24 cellular contexts compared by ENCODE assay signal in the genomic region with DNA sequence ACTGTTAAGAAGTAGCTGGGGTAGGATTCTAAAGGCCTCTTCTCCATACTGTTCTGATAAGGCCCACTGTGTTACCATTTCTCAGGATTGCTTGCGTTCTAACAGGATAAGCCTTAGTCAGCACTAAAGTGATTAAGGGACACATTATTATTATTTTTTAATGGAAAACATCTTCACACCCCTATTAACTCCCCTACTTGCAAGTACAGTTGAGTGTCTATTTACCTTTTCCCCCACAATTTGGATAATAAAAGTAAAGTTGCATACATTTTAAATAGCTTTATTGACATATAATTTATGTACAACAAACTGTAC. TPM values are rescaled to one million over a fixed set of nuclear protein-coding genes. Genes with fewer than 3 reads are reported as not detected.
DNase-seq lines count a peak whose midpoint lies in the region; ATAC-seq and TF ChIP-seq lines count a peak whose summit lies in the region.
"Had no signal": no experiment of that assay in that cellular context is flagged by ENCODE, and none has a peak within 500 bp of the region (broad histone marks: within the 10 kb centered on the region; RNA-seq: fewer than 3 reads in every experiment).

No MANE protein-coding gene starts in this region.

- H3K4me1 Mint-ChIP-seq in activated CD8-positive, alpha-beta T cell treated with anti-CD3 and anti-CD28 coated beads for 36 hours (ENCODE audit: low read depth), result peaks cover 68% of the 10 kb centered on the region
- peaks cover 42% of the 10 kb centered on the region for H3K4me1 Mint-ChIP-seq in activated CD8-positive, alpha-beta T cell treated with anti-CD3 and anti-CD28 coated beads, Interleukin-2, amount 10 ng/mL, durations not matched to agents 7 days and 5 days (ENCODE audit: low read depth)
- H3K4me1 Mint-ChIP-seq in activated naive CD8-positive, alpha-beta T cell treated with anti-CD3 and anti-CD28 coated beads for 36 hours, result peaks cover 61% of the 10 kb centered on the region
- H3K4me1 Mint-ChIP-seq in stimulated activated effector memory CD8-positive, alpha-beta T cell treated with anti-CD3 and anti-CD28 coated beads, Interleukin-12 subunit alpha, Interleukin-12 subunit beta, amount 100 ng/mL, for 72 hours, result peaks cover 63% of the 10 kb centered on the region
- H3K4me1 Mint-ChIP-seq: neural progenitor cell had no signal

- H3K4me2 ChIP-seq in Loucy (ENCODE audit: low read depth, low read length, poor library complexity, severe bottlenecking), result peak overlapping the region; percentile 30
- H3K4me2 ChIP-seq: neural progenitor cell had no signal

- intact Hi-C loops in activated CD8-positive, alpha-beta T cell treated with anti-CD3 and anti-CD28 coated beads for 36 hours (cut with micrococcal nuclease), result no loop called here

- no peaks in the 10 kb centered on the region for H3K27me3 ChIP-seq in Loucy (ENCODE audit: insufficient read depth, low read length, poor library complexity, severe bottlenecking)
- H3K27me3 ChIP-seq: BE2C, dorsolateral prefrontal cortex, neural progenitor cell, sigmoid colon, upper lobe of left lung had no signal

- H3K9ac ChIP-seq in Loucy (ENCODE audit: low read depth, low read length, poor library complexity, severe bottlenecking), result no peak overlapping the region
- H3K9ac ChIP-seq: neural progenitor cell had no signal

- H3K79me2 ChIP-seq in Loucy (ENCODE audit: insufficient read depth, low read length), result peaks cover 91% of the 10 kb centered on the region

- ATAC-seq in activated CD8-positive, alpha-beta T cell treated with anti-CD3 and anti-CD28 coated beads for 36 hours, result no peak
- no peak for ATAC-seq in activated CD8-positive, alpha-beta T cell treated with anti-CD3 and anti-CD28 coated beads, Interleukin-2, amount 10 ng/mL, durations not matched to agents 7 days and 5 days
- no peak for ATAC-seq in stimulated activated effector memory CD8-positive, alpha-beta T cell treated with anti-CD3 and anti-CD28 coated beads, Interleukin-12 subunit alpha, Interleukin-12 subunit beta, amount 100 ng/mL, for 72 hours
- no peak for ATAC-seq in GM18502 (IDR thresholded peaks at IDR 0.05; ENCODE audit: poor library complexity, unreplicated experiment)

- peaks cover 55% of the 10 kb centered on the region for H3K4me1 ChIP-seq in Loucy (ENCODE audit: insufficient read depth, low read length, poor library complexity, severe bottlenecking)
- H3K4me1 ChIP-seq: BE2C, neural progenitor cell had no signal

- H3K9me2 ChIP-seq in Loucy (replicated peaks; ENCODE audit: low read depth, low read length), result no peaks in the 10 kb centered on the region

- H3K4me3 ChIP-seq in Loucy (ENCODE audit: low read length, poor library complexity, severe bottlenecking), result peak overlapping the region; percentile 41
- H3K4me3 ChIP-seq: dorsolateral prefrontal cortex, lung, neural progenitor cell, sigmoid colon, upper lobe of left lung had no signal

- peaks cover 34% of the 10 kb centered on the region for H3K36me3 ChIP-seq in Loucy (ENCODE audit: insufficient read depth, low read length)
- H3K36me3 ChIP-seq: BE2C had no signal

- DNase-seq in activated CD8-positive, alpha-beta T cell treated with anti-CD3 and anti-CD28 coated beads for 36 hours, result no peak
- no peak for DNase-seq in activated CD8-positive, alpha-beta T cell treated with anti-CD3 and anti-CD28 coated beads, Interleukin-2, amount 10 ng/mL, durations not matched to agents 7 days and 5 days
- no peak for DNase-seq in activated naive CD8-positive, alpha-beta T cell treated with anti-CD3 and anti-CD28 coated beads for 36 hours
- DNase-seq in stimulated activated effector memory CD8-positive, alpha-beta T cell treated with anti-CD3 and anti-CD28 coated beads, Interleukin-12 subunit alpha, Interleukin-12 subunit beta, amount 100 ng/mL, for 72 hours (ENCODE audit: low spot score in 2 of 2), result no peak
- DNase-seq in NCI-H1417 treated with DMSO at 0.1 percent for 48 hours (lab: John Stamatoyannopoulos, UW) (no peak), SHP77 treated with DMSO at 0.1 percent for 48 hours (lab: John Stamatoyannopoulos, UW) (no peak)
- DNase-seq: BE2C; cerebellar nuclear complex; COR-L47; DMS79 treated with DMSO at 0.1 percent for 48 hours; dorsolateral prefrontal cortex; glutamatergic neuron; NCI-H1048; NCI-H187; NCI-H526; posterior cingulate gyrus; sigmoid colon; stimulated activated CD4-positive, alpha-beta T cell treated with anti-CD3 and anti-CD28 coated beads, Interleukin-15, amount 100 ng/mL, for 24 hours; T1000; upper lobe of left lung had no signal

- peaks cover 47% of the 10 kb centered on the region for H4K20me1 ChIP-seq in Loucy (ENCODE audit: insufficient read depth, low read length, poor library complexity, severe bottlenecking)

- H3K9me3 Mint-ChIP-seq in activated CD8-positive, alpha-beta T cell treated with anti-CD3 and anti-CD28 coated beads for 36 hours, result peaks cover 1% of the 10 kb centered on the region
- no peaks in the 10 kb centered on the region for H3K9me3 Mint-ChIP-seq in activated CD8-positive, alpha-beta T cell treated with anti-CD3 and anti-CD28 coated beads, Interleukin-2, amount 10 ng/mL, durations not matched to agents 7 days and 5 days (ENCODE audit: insufficient read depth)
- H3K9me3 Mint-ChIP-seq in activated naive CD8-positive, alpha-beta T cell treated with anti-CD3 and anti-CD28 coated beads for 36 hours, result peaks cover 1% of the 10 kb centered on the region
- H3K9me3 Mint-ChIP-seq in stimulated activated effector memory CD8-positive, alpha-beta T cell treated with anti-CD3 and anti-CD28 coated beads, Interleukin-12 subunit alpha, Interleukin-12 subunit beta, amount 100 ng/mL, for 72 hours, result no peaks in the 10 kb centered on the region
- H3K9me3 Mint-ChIP-seq: neural progenitor cell had no signal

- peak overlapping the region; percentile 56 for H3K4me3 Mint-ChIP-seq in activated CD8-positive, alpha-beta T cell treated with anti-CD3 and anti-CD28 coated beads for 36 hours
- no peak overlapping the region for H3K4me3 Mint-ChIP-seq in activated CD8-positive, alpha-beta T cell treated with anti-CD3 and anti-CD28 coated beads, Interleukin-2, amount 10 ng/mL, durations not matched to agents 7 days and 5 days
- peak overlapping the region; percentile 54 for H3K4me3 Mint-ChIP-seq in activated naive CD8-positive, alpha-beta T cell treated with anti-CD3 and anti-CD28 coated beads for 36 hours
- peak overlapping the region; percentile 27 for H3K4me3 Mint-ChIP-seq in stimulated activated effector memory CD8-positive, alpha-beta T cell treated with anti-CD3 and anti-CD28 coated beads, Interleukin-12 subunit alpha, Interleukin-12 subunit beta, amount 100 ng/mL, for 72 hours
- H3K4me3 Mint-ChIP-seq: neural progenitor cell had no signal

- H2AFZ ChIP-seq in Loucy (ENCODE audit: low read length), result no peak overlapping the region
- H2AFZ ChIP-seq: neural progenitor cell had no signal

- H3F3A ChIP-seq in Loucy (ENCODE audit: low read depth), result 0 out of 2 replicates have a peak, but pooled peaks cover 4% of the 10 kb centered on the region

- TF ChIP-seq CTCF in activated CD8-positive, alpha-beta T cell treated with anti-CD3 and anti-CD28 coated beads for 36 hours (IDR thresholded peaks at IDR 0.05), result no peak
- no peak for TF ChIP-seq CTCF in Loucy (conservative IDR thresholded peaks at IDR 0.05; ENCODE audit: low read length)

- no peaks in the 10 kb centered on the region for H3K9me3 ChIP-seq in Loucy (ENCODE audit: insufficient read depth, low read depth, low read length)
- H3K9me3 ChIP-seq: BE2C, sigmoid colon, upper lobe of left lung had no signal

- no peaks in the 10 kb centered on the region for H3K27me3 Mint-ChIP-seq in activated CD8-positive, alpha-beta T cell treated with anti-CD3 and anti-CD28 coated beads for 36 hours
- no peaks in the 10 kb centered on the region for H3K27me3 Mint-ChIP-seq in activated CD8-positive, alpha-beta T cell treated with anti-CD3 and anti-CD28 coated beads, Interleukin-2, amount 10 ng/mL, durations not matched to agents 7 days and 5 days (ENCODE audit: low read depth)
- H3K27me3 Mint-ChIP-seq in activated naive CD8-positive, alpha-beta T cell treated with anti-CD3 and anti-CD28 coated beads for 36 hours, result no peaks in the 10 kb centered on the region

- POLR2A ChIA-PET in activated CD8-positive, alpha-beta T cell treated with anti-CD3 and anti-CD28 coated beads for 36 hours (lab: Charles Lee), result interaction anchor here (1.5 kb wide), 1 partner anchor 9 kb away, joined by 8 read pairs; the partner anchor contains the start of gene REL
- POLR2A ChIA-PET in activated CD8-positive, alpha-beta T cell treated with anti-CD3 and anti-CD28 coated beads, Interleukin-2, amount 10 ng/mL, durations not matched to agents 7 days and 5 days (lab: Charles Lee), result interaction anchor here (0.6 kb wide), 1 partner anchor 8 kb away, joined by 3 read pairs; no protein-coding TSS in a partner anchor

- H3K36me3 Mint-ChIP-seq in activated CD8-positive, alpha-beta T cell treated with anti-CD3 and anti-CD28 coated beads for 36 hours (ENCODE audit: low read depth), result peaks cover 72% of the 10 kb centered on the region
- peaks cover 39% of the 10 kb centered on the region for H3K36me3 Mint-ChIP-seq in activated CD8-positive, alpha-beta T cell treated with anti-CD3 and anti-CD28 coated beads, Interleukin-2, amount 10 ng/mL, durations not matched to agents 7 days and 5 days (ENCODE audit: low read depth)
- H3K36me3 Mint-ChIP-seq in activated naive CD8-positive, alpha-beta T cell treated with anti-CD3 and anti-CD28 coated beads for 36 hours, result peaks cover 61% of the 10 kb centered on the region
- peaks cover 84% of the 10 kb centered on the region for H3K36me3 Mint-ChIP-seq in stimulated activated effector memory CD8-positive, alpha-beta T cell treated with anti-CD3 and anti-CD28 coated beads, Interleukin-12 subunit alpha, Interleukin-12 subunit beta, amount 100 ng/mL, for 72 hours

- CTCF ChIA-PET in activated CD8-positive, alpha-beta T cell treated with anti-CD3 and anti-CD28 coated beads for 36 hours (lab: Charles Lee), result interaction anchor here (1.3 kb wide), 1 partner anchor 85 kb away, joined by 3 read pairs; no protein-coding TSS in a partner anchor
- CTCF ChIA-PET in activated CD8-positive, alpha-beta T cell treated with anti-CD3 and anti-CD28 coated beads, Interleukin-2, amount 10 ng/mL, durations not matched to agents 7 days and 5 days (lab: Charles Lee), result no interaction called here

- H3K27ac Mint-ChIP-seq in activated CD8-positive, alpha-beta T cell treated with anti-CD3 and anti-CD28 coated beads for 36 hours, result peak overlapping the region; percentile 82
- H3K27ac Mint-ChIP-seq in activated CD8-positive, alpha-beta T cell treated with anti-CD3 and anti-CD28 coated beads, Interleukin-2, amount 10 ng/mL, durations not matched to agents 7 days and 5 days, result no peak overlapping the region
- peak overlapping the region; percentile 67 for H3K27ac Mint-ChIP-seq in activated naive CD8-positive, alpha-beta T cell treated with anti-CD3 and anti-CD28 coated beads for 36 hours
- H3K27ac Mint-ChIP-seq in stimulated activated effector memory CD8-positive, alpha-beta T cell treated with anti-CD3 and anti-CD28 coated beads, Interleukin-12 subunit alpha, Interleukin-12 subunit beta, amount 100 ng/mL, for 72 hours, result no peak overlapping the region
- H3K27ac Mint-ChIP-seq: neural progenitor cell had no signal

RNA-seq across cellular contexts. Expression of gene REL, which starts 9.0 kb away (rescaled TPM):
- 10 to 100 TPM; 84.7 to 85.3 TPM for total RNA-seq in activated CD8-positive, alpha-beta T cell treated with anti-CD3 and anti-CD28 coated beads for 36 hours
- 10 to 100 TPM; 20.1 to 21.6 TPM for total RNA-seq in activated CD8-positive, alpha-beta T cell treated with anti-CD3 and anti-CD28 coated beads, Interleukin-2, amount 10 ng/mL, durations not matched to agents 7 days and 5 days
- total RNA-seq in activated naive CD8-positive, alpha-beta T cell treated with anti-CD3 and anti-CD28 coated beads for 36 hours, result 10 to 100 TPM; 61.5 to 62.4 TPM

Comparison
In these comparisons a context has a peak if more than half of its experiments do, and no peak if none do; other contexts are left out.
1. H3K27ac Mint-ChIP-seq: peak in activated CD8-positive, alpha-beta T cell treated with anti-CD3 and anti-CD28 coated beads for 36 hours (single experiment) and activated naive CD8-positive, alpha-beta T cell treated with anti-CD3 and anti-CD28 coated beads for 36 hours (single experiment); none in activated CD8-positive, alpha-beta T cell treated with anti-CD3 and anti-CD28 coated beads, Interleukin-2, amount 10 ng/mL, durations not matched to agents 7 days and 5 days (single experiment) and stimulated activated effector memory CD8-positive, alpha-beta T cell treated with anti-CD3 and anti-CD28 coated beads, Interleukin-12 subunit alpha, Interleukin-12 subunit beta, amount 100 ng/mL, for 72 hours (single experiment).